8 cellular contexts compared by ENCODE assay signal in the genomic region with DNA sequence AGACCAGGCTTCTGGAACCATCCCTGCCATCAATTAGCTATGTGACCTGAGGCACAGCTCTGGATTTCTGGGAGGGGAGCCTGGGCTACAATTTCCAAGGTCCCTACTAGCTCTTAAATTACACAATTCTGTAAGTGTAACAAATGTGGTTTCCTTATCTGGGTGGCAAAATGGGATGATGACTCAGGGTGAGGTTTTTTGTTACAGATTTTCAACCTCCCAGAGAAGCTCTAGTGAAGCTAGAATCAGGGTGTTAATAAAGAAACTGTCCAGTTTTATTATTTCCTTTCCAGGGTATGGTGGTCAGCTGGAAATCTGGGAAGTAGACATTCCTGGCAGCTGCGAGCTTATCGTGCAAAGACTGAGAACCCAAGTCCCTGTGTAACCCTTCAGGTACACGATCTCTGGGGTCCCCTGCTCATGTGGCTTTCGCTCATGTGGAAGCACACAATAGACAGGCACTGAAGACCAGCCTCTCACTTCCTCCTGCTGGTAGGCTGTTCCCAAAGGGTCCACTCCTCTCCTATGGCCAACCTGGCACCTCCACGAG. TPM values are rescaled to one million over a fixed set of nuclear protein-coding genes. Genes with fewer than 3 reads are reported as not detected.
A peak's percentile ranks its signal among the peaks of the same experiment; 100 is the strongest.
DNase-seq lines count a peak whose midpoint lies in the region; ATAC-seq, FAIRE-seq and TF ChIP-seq lines count a peak whose summit lies in the region.

No MANE protein-coding gene starts in this region.

- no peaks in the 10 kb centered on the region for H3K36me3 ChIP-seq in GM23248 (ENCODE audit: low read depth)
- H3K36me3 ChIP-seq in pancreas = no peaks in the 10 kb centered on the region
- H3K36me3 ChIP-seq in Karpas-422 (ENCODE audit: insufficient read depth, low read length) = no peaks in the 10 kb centered on the region

- no peak for FAIRE-seq in pancreas (lab: Jason Lieb, UNC)
- FAIRE-seq in GM19239 (lab: Jason Lieb, UNC) = no peak

- peak overlapping the region; percentile 53 for H3K4me2 ChIP-seq in GM23248 (ENCODE audit: unreplicated experiment)
- H3K4me2 ChIP-seq in Karpas-422 (ENCODE audit: low read depth, low read length, poor library complexity, severe bottlenecking) = no peak overlapping the region

- H3K4me3 Mint-ChIP-seq in type B pancreatic cell = no peak overlapping the region

- H3K4me1 ChIP-seq in GM23248 (ENCODE audit: insufficient read depth) (peaks cover 24% of the 10 kb centered on the region), pancreas (peaks cover 21 to 44% (median 27%) of the 10 kb centered on the region in 3 donors), Karpas-422 (ENCODE audit: low read length) (no peaks in the 10 kb centered on the region)

- H3K9me2 ChIP-seq in GM23248 (ENCODE audit: insufficient read depth) (no peaks in the 10 kb centered on the region), Karpas-422 (replicated peaks; ENCODE audit: insufficient read depth, low read length) (no peaks in the 10 kb centered on the region)

- H3K27me3 ChIP-seq in GM23248 (replicated peaks; ENCODE audit: insufficient read depth) = no peaks in the 10 kb centered on the region
- H3K27me3 ChIP-seq in pancreas = no peaks in the 10 kb centered on the region
- no peaks in the 10 kb centered on the region for H3K27me3 ChIP-seq in Karpas-422 (ENCODE audit: low read length)

- 0 out of 2 replicates have a peak, but pooled peaks cover 4% of the 10 kb centered on the region for H4K20me1 ChIP-seq in GM23248 (ENCODE audit: insufficient read depth)
- H4K20me1 ChIP-seq in Karpas-422 (ENCODE audit: insufficient read depth, low read depth, low read length) = no peaks in the 10 kb centered on the region

- no peak for TF ChIP-seq CTCF in RWPE1 (conservative IDR thresholded peaks at IDR 0.05; ENCODE audit: low read depth)
- TF ChIP-seq CTCF in coronary artery (IDR thresholded peaks at IDR 0.05) = no peak
- TF ChIP-seq CTCF in pancreas (IDR thresholded peaks at IDR 0.05) = no peak
- no peak for TF ChIP-seq CTCF in type B pancreatic cell (conservative IDR thresholded peaks at IDR 0.05)

- H3K27ac Mint-ChIP-seq in type B pancreatic cell = no peak overlapping the region

- H3K79me2 ChIP-seq in GM23248 (ENCODE audit: insufficient read depth) (peaks cover 33% of the 10 kb centered on the region), Karpas-422 (ENCODE audit: low read length) (no peaks in the 10 kb centered on the region)

- H2AFZ ChIP-seq in GM23248 (no peak overlapping the region), Karpas-422 (ENCODE audit: low read length) (no peak overlapping the region)

- intact Hi-C loops in pancreas (cut with DNase I) = loop anchor here in 1 of 3 donors (5.0 kb wide), 1 partner anchor 65 kb away; no protein-coding TSS in a partner anchor

- CTCF ChIA-PET in RWPE1 (lab: Yijun Ruan, JAX) = interaction anchor here (1.6 kb wide), 1 partner anchor 86 kb away, joined by 5 read pairs; a partner anchor contains a TSS

- H3K27me3 Mint-ChIP-seq in type B pancreatic cell = no peaks in the 10 kb centered on the region

- peaks cover 42% of the 10 kb centered on the region for H3F3A ChIP-seq in GM23248 (ENCODE audit: insufficient read depth)

- peak overlapping the region; percentile 47 for H3K27ac ChIP-seq in GM23248
- peak overlapping the region; percentile 48 for H3K27ac ChIP-seq in RWPE1
- peak overlapping the region in 1 of 2 donors; percentile 52 for H3K27ac ChIP-seq in coronary artery
- peak overlapping the region; percentile 16 to 70 (median 62) for H3K27ac ChIP-seq in pancreas
- no peak overlapping the region for H3K27ac ChIP-seq in Karpas-422 (ENCODE audit: low read length)

- peak; percentile 38 to 55 (median 41) for ATAC-seq in pancreas

- POLR2A ChIA-PET in RWPE1 (lab: Yijun Ruan, JAX; ENCODE audit: low non-redundant PET) = no interaction called here

- in situ Hi-C loops in GM23248 (cut with MboI) = no loop called here

- peak; percentile 82 for DNase-seq in GM23248
- DNase-seq in RWPE1 (ENCODE audit: low spot score) = peak; percentile 18
- DNase-seq in coronary artery (ENCODE audit: low spot score) = no peak
- DNase-seq in pancreas = peak in 1 of 6 donors; percentile 21
- DNase-seq in Karpas-422 = no peak
- DNase-seq in type B pancreatic cell (ENCODE audit: extremely low spot score, unreplicated experiment) = no peak
- no peak for DNase-seq in superior temporal gyrus (ENCODE audit: extremely low spot score)
- no peak for DNase-seq in GM19239 (ENCODE audit: insufficient read length, low spot score)

- peaks cover 4% of the 10 kb centered on the region for H3K4me1 Mint-ChIP-seq in type B pancreatic cell (ENCODE audit: unreplicated experiment)

- no peaks in the 10 kb centered on the region for H3K9me3 Mint-ChIP-seq in type B pancreatic cell

- peak overlapping the region; percentile 41; the same call in 1 of the 2 replicates for H3K4me3 ChIP-seq in GM23248
- peak overlapping the region; percentile 18 for H3K4me3 ChIP-seq in coronary artery
- H3K4me3 ChIP-seq in pancreas = no peak overlapping the region
- H3K4me3 ChIP-seq in Karpas-422 (ENCODE audit: low read length) = no peak overlapping the region

- 56% methylated on average over 5 of the region's 5 CpGs for WGBS in GM23248 (ENCODE audit: low coverage in 1 of 2, low lambda C conversion rate in 2 of 2, missing lambda C conversion rate in 2 of 2), 2 experiments
- WGBS in pancreas, 2 donors = 57 to 67% methylated on average over 5 of the region's 5 CpGs

- peaks cover 5% of the 10 kb centered on the region for H3K36me3 Mint-ChIP-seq in type B pancreatic cell

- H3K9ac ChIP-seq in GM23248 (no peak overlapping the region), Karpas-422 (ENCODE audit: low read length) (no peak overlapping the region)

- no peaks in the 10 kb centered on the region for H3K9me3 ChIP-seq in GM23248 (ENCODE audit: low read depth)
- H3K9me3 ChIP-seq in pancreas = no peaks in the 10 kb centered on the region
- H3K9me3 ChIP-seq in Karpas-422 (ENCODE audit: low read length) = no peaks in the 10 kb centered on the region

RNA-seq across cellular contexts. Expression of a gene that starts 7.3 kb away (rescaled TPM):
- 5.4 and 9.5 TPM in 2 replicates for total RNA-seq in GM23248 (2014; rRNA removed; shearing (Covaris generic))
- polyA plus RNA-seq in GM23248 (2016; fragmentation: Nextera tagmentation; extraction: Ambion mirVana) (9.0 and 9.1 TPM in 2 replicates), pancreas (1 to 10 TPM; 6.4 to 8.2 TPM)
- total RNA-seq in pancreas (10 to 100 TPM; 12.6 to 26.5 (median 17.2) TPM), type B pancreatic cell (ENCODE audit: low replicate concordance) (13.4 and 14.5 TPM in 2 replicates)
- 1.3 and 4.7 TPM in 2 replicates for total RNA-seq in Karpas-422 (2014; rRNA removed; shearing (Covaris generic); ENCODE audit: low replicate concordance)

RNA-seq across cellular contexts. Expression of a gene that starts 36.6 kb away (rescaled TPM):
- 13.4 and 30.2 TPM in 2 replicates for total RNA-seq in GM23248 (2014; rRNA removed; shearing (Covaris generic))
- polyA plus RNA-seq in GM23248 (2016; fragmentation: Nextera tagmentation; extraction: Ambion mirVana) = 14.5 and 16.8 TPM in 2 replicates
- 1 to 10 TPM; 3.3 to 8.0 (median 4.8) TPM for total RNA-seq in pancreas
- 10 to 100 TPM; 12.1 to 14.5 TPM for polyA plus RNA-seq in pancreas
- total RNA-seq in Karpas-422 (2014; rRNA removed; shearing (Covaris generic); ENCODE audit: low replicate concordance) = 17.1 and 18.2 TPM in 2 replicates
- total RNA-seq in type B pancreatic cell (ENCODE audit: low replicate concordance) = 10.2 and 11.2 TPM in 2 replicates

RNA-seq across cellular contexts. Expression of a gene that starts 36.7 kb away (rescaled TPM):
- 10.4 and 10.6 TPM in 2 replicates for total RNA-seq in GM23248 (2014; rRNA removed; shearing (Covaris generic))
- 17.2 and 18.3 TPM in 2 replicates for polyA plus RNA-seq in GM23248 (2016; fragmentation: Nextera tagmentation; extraction: Ambion mirVana)
- 1 to 10 TPM; 3.4 to 6.1 (median 5.0) TPM for total RNA-seq in pancreas
- 10 to 100 TPM in 1 of 2 donors, 1 to 10 TPM in 1; 8.5 to 13.1 TPM for polyA plus RNA-seq in pancreas
- 15.6 and 46.6 TPM in 2 replicates for total RNA-seq in Karpas-422 (2014; rRNA removed; shearing (Covaris generic); ENCODE audit: low replicate concordance)
- 8.4 and 10.2 TPM in 2 replicates for total RNA-seq in type B pancreatic cell (ENCODE audit: low replicate concordance)

Comparison
In these comparisons a context has a peak if more than half of its experiments do, and no peak if none do; other contexts are left out.
1. DNase-seq: peak in GM23248 (single experiment) and RWPE1 (single experiment); none in coronary artery (single experiment), Karpas-422 (single experiment), type B pancreatic cell (single experiment), superior temporal gyrus (single experiment) and GM19239 (single experiment).
2. H3K4me3 ChIP-seq: peak in GM23248 (single experiment) and coronary artery (single experiment); none in pancreas (0 of 4) and Karpas-422 (single experiment).